Comparison of ENCODE assay signal across 8 cellular contexts in the genomic region with DNA sequence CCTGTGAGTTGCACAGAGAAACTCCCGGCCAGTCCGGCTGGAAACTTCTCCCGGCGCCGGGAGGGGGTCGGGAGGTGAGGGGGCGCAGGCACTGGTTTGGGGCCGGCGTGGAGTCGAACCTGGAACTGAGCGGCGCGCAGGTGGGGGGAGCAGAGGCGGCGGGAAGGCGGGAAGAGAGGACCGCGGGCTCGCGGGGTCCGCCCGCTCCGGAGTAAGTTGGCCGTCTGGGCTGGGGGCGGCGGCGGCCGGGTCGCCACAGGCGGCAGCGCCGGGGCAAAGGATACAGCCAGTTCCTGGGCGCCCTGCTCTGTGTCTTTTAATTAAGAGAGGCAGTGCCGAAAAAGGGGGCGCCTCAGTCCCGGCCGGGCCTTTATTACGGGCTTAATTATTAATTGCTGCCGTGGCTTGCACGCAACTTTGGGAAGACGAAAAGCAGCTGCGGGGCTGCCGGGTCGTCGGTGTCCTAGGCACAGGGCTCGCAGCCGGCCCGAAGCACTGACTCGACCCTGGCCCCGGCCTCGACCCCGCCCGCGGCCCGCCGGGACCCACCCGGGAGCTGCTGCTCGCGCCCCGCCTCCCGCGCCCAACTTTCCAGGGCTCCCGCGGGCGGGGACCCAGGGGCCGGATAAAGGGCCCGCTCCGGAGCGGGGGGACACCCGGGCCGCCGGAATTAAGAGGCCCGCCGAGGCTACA. TPM values are rescaled to one million over a fixed set of nuclear protein-coding genes. Genes with fewer than 3 reads are reported as not detected.
DNase-seq lines count a peak whose midpoint lies in the region; ATAC-seq and TF ChIP-seq lines count a peak whose summit lies in the region.

No MANE protein-coding gene starts in this region.

- intact Hi-C loops in psoas muscle (cut with DNase I), result loop anchor here in 1 of 2 donors (1.0 to 10.0 kb wide), 2 partner anchors 273 to 398 kb away; no protein-coding TSS in a partner anchor

- no peak overlapping the region for H3K27ac ChIP-seq in GM23248
- H3K27ac ChIP-seq in psoas muscle, result no peak overlapping the region

- H3K27me3 Mint-ChIP-seq in T-helper 17 cell (peaks cover 68% of the 10 kb centered on the region), glutamatergic neuron (ENCODE audit: unreplicated experiment) (peaks cover 11% of the 10 kb centered on the region)

- no peaks in the 10 kb centered on the region for H4K20me1 ChIP-seq in GM23248 (ENCODE audit: insufficient read depth)

- H2AFZ ChIP-seq in GM23248, result peak overlapping the region; percentile 80; the same call in 1 of the 2 replicates

- ATAC-seq in T-helper 17 cell (no peak), psoas muscle (no peak), GM18867 (IDR thresholded peaks at IDR 0.05; ENCODE audit: unreplicated experiment) (no peak)

- H3K4me3 ChIP-seq in GM23248, result peak overlapping the region; percentile 83
- H3K4me3 ChIP-seq in psoas muscle, result peak overlapping the region; percentile 72

- H3K36me3 ChIP-seq in GM23248 (ENCODE audit: low read depth), result no peaks in the 10 kb centered on the region
- no peaks in the 10 kb centered on the region for H3K36me3 ChIP-seq in psoas muscle (ENCODE audit: insufficient read depth in 1 of 2, low read depth in 1 of 2)

- H3K4me1 Mint-ChIP-seq in T-helper 17 cell, result peaks cover 7% of the 10 kb centered on the region
- peaks cover 41% of the 10 kb centered on the region for H3K4me1 Mint-ChIP-seq in glutamatergic neuron (ENCODE audit: low read depth, unreplicated experiment)

- H3K27ac Mint-ChIP-seq in T-helper 17 cell, result no peak overlapping the region
- H3K27ac Mint-ChIP-seq in glutamatergic neuron (ENCODE audit: unreplicated experiment), result no peak overlapping the region

- no peak for TF ChIP-seq CTCF in glutamatergic neuron (IDR thresholded peaks at IDR 0.05; ENCODE audit: partially characterized antibody, unreplicated experiment)
- TF ChIP-seq CTCF in psoas muscle (IDR thresholded peaks at IDR 0.05), result no peak

- H3K4me3 Mint-ChIP-seq in T-helper 17 cell (peak overlapping the region; percentile 96), glutamatergic neuron (ENCODE audit: unreplicated experiment) (peak overlapping the region; percentile 99)

- WGBS in GM23248 (ENCODE audit: low coverage in 1 of 2, low lambda C conversion rate in 2 of 2, missing lambda C conversion rate in 2 of 2), 2 experiments, result 0 to 3% methylated on average over 26 to 57 of the region's 74 CpGs
- 1 to 2% (median 1%) methylated on average over 53 to 74 of the region's 74 CpGs for WGBS in psoas muscle, 3 donors

- in situ Hi-C loops in GM23248 (cut with MboI), result no loop called here

- no peaks in the 10 kb centered on the region for H3F3A ChIP-seq in GM23248 (ENCODE audit: insufficient read depth)

- peaks cover 12% of the 10 kb centered on the region for H3K9me3 Mint-ChIP-seq in glutamatergic neuron (ENCODE audit: unreplicated experiment)

- H3K27me3 ChIP-seq in GM23248 (replicated peaks; ENCODE audit: insufficient read depth) (peaks cover 49% of the 10 kb centered on the region), psoas muscle (ENCODE audit: insufficient read depth in 3 of 3, low read length in 2 of 3) (peaks cover 3 to 94% (median 44%) of the 10 kb centered on the region in 3 donors)

- H3K9me2 ChIP-seq in GM23248 (ENCODE audit: insufficient read depth), result no peaks in the 10 kb centered on the region

- peak overlapping the region; percentile 57 for H3K4me2 ChIP-seq in GM23248 (ENCODE audit: unreplicated experiment)

- no peaks in the 10 kb centered on the region for H3K79me2 ChIP-seq in GM23248 (ENCODE audit: insufficient read depth)

- H3K4me1 ChIP-seq in GM23248 (ENCODE audit: insufficient read depth) (no peaks in the 10 kb centered on the region), psoas muscle (peaks cover 15% of the 10 kb centered on the region)

- no peak for DNase-seq in GM23248
- no peak for DNase-seq in T-helper 17 cell
- no peak for DNase-seq in glutamatergic neuron
- peak in 1 of 2 donors; percentile 44 for DNase-seq in psoas muscle
- DNase-seq in foreskin melanocyte, result no peak
- DNase-seq in activated CD4-positive, CD25-positive, alpha-beta regulatory T cell treated with anti-CD3 and anti-CD28 coated beads, Interleukin-2, amount 50 U/mL, for 72 hours, result no peak
- DNase-seq in kidney tubule cell (ENCODE audit: low spot score), result no peak

- H3K36me3 Mint-ChIP-seq in T-helper 17 cell (ENCODE audit: low read depth) (peaks cover 2% of the 10 kb centered on the region), glutamatergic neuron (ENCODE audit: unreplicated experiment) (peaks cover 4% of the 10 kb centered on the region)

- 0 out of 2 replicates have a peak overlapping the region, but pooled peaks have one; percentile 49 for H3K9ac ChIP-seq in GM23248

- H3K9me3 ChIP-seq in GM23248 (ENCODE audit: low read depth) (no peaks in the 10 kb centered on the region), T-helper 17 cell (ENCODE audit: control insufficient read depth, low read length, poor library complexity, severe bottlenecking) (no peaks in the 10 kb centered on the region), psoas muscle (no peaks in the 10 kb centered on the region)

RNA-seq across cellular contexts. Expression of a gene that starts 1.1 kb away (rescaled TPM):
- total RNA-seq in GM23248 (2014; rRNA removed; shearing (Covaris generic)), result 1.5 and 2.5 TPM in 2 replicates
- polyA plus RNA-seq in GM23248 (2016; fragmentation: Nextera tagmentation; extraction: Ambion mirVana) (0.11 and 0.13 TPM in 2 replicates), psoas muscle (under 1 TPM; 0.01 to 0.04 (median 0.03) TPM)
- total RNA-seq in T-helper 17 cell (1 to 10 TPM; 3.3 to 3.6 TPM), glutamatergic neuron (ENCODE audit: unreplicated experiment) (43.7 TPM), psoas muscle (1 to 10 TPM in 1 of 4 donors, under 1 TPM in 3; 0.20 to 1.3 (median 0.44) TPM)
